ENCODE assay signal across 8 cellular contexts in the genomic region with DNA sequence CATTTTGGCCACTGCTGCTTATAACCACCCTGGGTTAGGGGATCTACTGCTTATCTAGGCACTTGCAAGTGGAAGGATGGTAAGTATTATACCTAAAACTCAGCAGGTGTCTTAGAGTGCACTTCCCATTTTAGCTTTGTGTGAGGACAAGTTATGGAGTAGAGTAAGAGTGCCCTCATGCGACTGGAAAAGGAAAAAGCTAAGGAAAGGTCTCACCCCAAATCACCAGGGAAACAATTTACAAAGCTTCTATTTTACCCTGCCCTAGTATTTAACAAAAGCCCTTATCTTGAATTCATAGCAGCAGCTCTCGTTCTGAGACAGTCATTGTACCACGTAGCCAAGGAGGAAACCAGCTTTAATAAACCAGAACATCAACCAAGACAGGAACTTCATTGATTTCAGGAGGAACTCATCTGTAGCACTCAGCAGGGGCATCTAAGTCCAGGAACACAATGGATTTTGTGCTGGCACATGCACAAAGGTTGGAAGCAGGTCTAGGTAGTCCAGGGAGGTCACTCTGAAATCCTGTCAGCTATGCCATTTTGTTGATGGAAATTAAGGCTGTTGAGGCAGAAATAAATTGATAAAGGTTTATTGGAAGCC. TPM values are rescaled to one million over a fixed set of nuclear protein-coding genes. Genes with fewer than 3 reads are reported as not detected.
DNase-seq lines count a peak whose midpoint lies in the region; ATAC-seq and TF ChIP-seq lines count a peak whose summit lies in the region.

No MANE protein-coding gene starts in this region.

- H3K4me3 ChIP-seq in epithelial cell of proximal tubule (ENCODE audit: low read depth, low read length) (no peak overlapping the region), mucosa of stomach (ENCODE audit: low read length) (no peak overlapping the region)

- H3K9ac ChIP-seq in mucosa of stomach (ENCODE audit: low read length): peak overlapping the region; percentile 7

- H3K4me3 Mint-ChIP-seq in T-helper 17 cell: no peak overlapping the region

- ATAC-seq in GM18511 (IDR thresholded peaks at IDR 0.05; ENCODE audit: unreplicated experiment) (peak; percentile 45), T-helper 17 cell (peak; percentile 83), HG02870 (IDR thresholded peaks at IDR 0.05; ENCODE audit: unreplicated experiment) (no peak)

- peak; percentile 85 for TF ChIP-seq CTCF in epithelial cell of proximal tubule (conservative IDR thresholded peaks at IDR 0.05; ENCODE audit: low read depth, low read length)

- H3K27me3 ChIP-seq in mucosa of stomach (ENCODE audit: control insufficient read depth, insufficient read depth, low read length): no peaks in the 10 kb centered on the region

- H3K4me1 Mint-ChIP-seq in T-helper 17 cell: peaks cover 3% of the 10 kb centered on the region

- H3K9me3 ChIP-seq in T-helper 17 cell (ENCODE audit: control insufficient read depth, low read length, poor library complexity, severe bottlenecking) (peaks cover 2% of the 10 kb centered on the region), mucosa of stomach (ENCODE audit: control insufficient read depth, low read length) (no peaks in the 10 kb centered on the region)

- H3K27ac Mint-ChIP-seq in T-helper 17 cell: peak overlapping the region; percentile 6

- DNase-seq in C1 segment of cervical spinal cord (lab: John Stamatoyannopoulos, UW) (peak in 10 of 14 donors; percentile 6 to 65 (median 24)), NCI-H2029 (lab: John Stamatoyannopoulos, UW) (peak; percentile 0), T-helper 17 cell (no peak), epithelial cell of proximal tubule (ENCODE audit: low read depth) (no peak)
- DNase-seq in NK-92 treated with Interleukin-12 subunit alpha and Interleukin-12 subunit beta, amount 100 ng/mL, for 24 hours (lab: John Stamatoyannopoulos, UW): no peak

- peaks cover 7% of the 10 kb centered on the region for H3K27me3 Mint-ChIP-seq in T-helper 17 cell

- H3K36me3 ChIP-seq in mucosa of stomach (ENCODE audit: control insufficient read depth, insufficient read depth, low read length): no peaks in the 10 kb centered on the region

- peaks cover 11% of the 10 kb centered on the region for H3K4me1 ChIP-seq in mucosa of stomach (ENCODE audit: control insufficient read depth, insufficient read depth, low read length)

- H3K36me3 Mint-ChIP-seq in T-helper 17 cell (ENCODE audit: low read depth): no peaks in the 10 kb centered on the region

RNA-seq across cellular contexts. Expression of a gene that starts 2.9 kb away (rescaled TPM):
- total RNA-seq in T-helper 17 cell (not detected), epithelial cell of proximal tubule (0.51 TPM in 1 of 2 replicates, not detected in the other)

RNA-seq across cellular contexts. Expression of a gene that starts 9.0 kb away (rescaled TPM):
- 10 to 100 TPM; 23.4 to 34.4 TPM for total RNA-seq in T-helper 17 cell
- total RNA-seq in epithelial cell of proximal tubule: 76.0 and 101 TPM in 2 replicates

RNA-seq across cellular contexts. Expression of a gene that starts 30.2 kb away (rescaled TPM):
- 10 to 100 TPM; 41.2 to 48.1 TPM for total RNA-seq in T-helper 17 cell
- 40.4 and 46.2 TPM in 2 replicates for total RNA-seq in epithelial cell of proximal tubule

Comparison
In these comparisons a context has a peak if more than half of its experiments do, and no peak if none do; other contexts are left out.
1. DNase-seq: peak in C1 segment of cervical spinal cord (10 of 14) and NCI-H2029 (single experiment); none in T-helper 17 cell (0 of 3), epithelial cell of proximal tubule (single experiment) and NK-92 treated with Interleukin-12 subunit alpha and Interleukin-12 subunit beta, amount 100 ng/mL, for 24 hours (single experiment).